32 cellular contexts compared by ENCODE assay signal in genomic region chr2:147173798-147174197, GRCh38.
A peak's percentile ranks its signal among the peaks of the same experiment; 100 is the strongest.
DNase-seq lines count a peak whose midpoint lies in the region; ATAC-seq, FAIRE-seq and TF ChIP-seq lines count a peak whose summit lies in the region.
"Had no signal": no experiment of that assay in that cellular context is flagged by ENCODE, and none has a peak within 500 bp of the region (broad histone marks: within the 10 kb centered on the region; RNA-seq: fewer than 3 reads in every experiment).

No MANE protein-coding gene starts in this region.

- H3K9me3 Mint-ChIP-seq in Caco-2 (ENCODE audit: unreplicated experiment), result peaks cover 1% of the 10 kb centered on the region
- H3K9me3 Mint-ChIP-seq in stimulated activated naive CD8-positive, alpha-beta T cell treated with anti-CD3 and anti-CD28 coated beads, Interleukin-15, amount 100 ng/mL, for 72 hours, result peaks cover 0 to 7% of the 10 kb centered on the region in 2 donors
- H3K9me3 Mint-ChIP-seq: activated naive CD8-positive, alpha-beta T cell treated with anti-CD3 and anti-CD28 coated beads, Interleukin-2, amount 10 ng/mL, durations not matched to agents 7 days and 5 days; effector memory CD8-positive, alpha-beta T cell had no signal

- H3K27ac Mint-ChIP-seq in Caco-2 (ENCODE audit: unreplicated experiment), result peak overlapping the region; percentile 31
- no peak overlapping the region for H3K27ac Mint-ChIP-seq in stimulated activated naive CD8-positive, alpha-beta T cell treated with anti-CD3 and anti-CD28 coated beads, Interleukin-15, amount 100 ng/mL, for 72 hours
- H3K27ac Mint-ChIP-seq: activated CD8-positive, alpha-beta T cell treated with anti-CD3 and anti-CD28 coated beads, Interleukin-2, amount 10 ng/mL, durations not matched to agents 7 days and 5 days; activated naive CD8-positive, alpha-beta T cell treated with anti-CD3 and anti-CD28 coated beads, Interleukin-2, amount 10 ng/mL, durations not matched to agents 7 days and 5 days; CD4-positive, alpha-beta memory T cell; effector memory CD8-positive, alpha-beta T cell; natural killer cell had no signal

- H3K4me1 ChIP-seq in Caco-2 (peaks cover 23% of the 10 kb centered on the region), KMS-11 (ENCODE audit: low read depth, poor library complexity, severe bottlenecking) (peaks cover 15% of the 10 kb centered on the region), kidney (ENCODE audit: control insufficient read depth in 1 of 2, insufficient read depth in 1 of 2, low read depth in 1 of 2, low read length in 2 of 2) (no peaks in the 10 kb centered on the region)
- H3K4me1 ChIP-seq in effector memory CD4-positive, alpha-beta T cell (ENCODE audit: control insufficient read depth, insufficient read depth, low read length, poor library complexity, severe bottlenecking), result no peaks in the 10 kb centered on the region
- H3K4me1 ChIP-seq: ascending aorta, heart left ventricle, testis had no signal

- no peak for FAIRE-seq in kidney (lab: Jason Lieb, UNC)
- FAIRE-seq: K562, TTC549, urothelium cell line had no signal

- no peaks in the 10 kb centered on the region for H3K27me3 Mint-ChIP-seq in Caco-2 (ENCODE audit: insufficient read depth, unreplicated experiment)
- H3K27me3 Mint-ChIP-seq in stimulated activated naive CD8-positive, alpha-beta T cell treated with anti-CD3 and anti-CD28 coated beads, Interleukin-15, amount 100 ng/mL, for 72 hours, result no peaks in the 10 kb centered on the region
- H3K27me3 Mint-ChIP-seq: CD4-positive, alpha-beta memory T cell; effector memory CD8-positive, alpha-beta T cell had no signal

- no TSS peak for BruUV-seq in Caco-2 (replicated peaks; lab: Mats Ljungman, UMichigan)

- intact Hi-C loops in Caco-2 (cut with micrococcal nuclease; ENCODE audit: unreplicated experiment) (loop anchor here (1.0 to 10.0 kb wide), 3 partner anchors 91 to 741 kb away; no protein-coding TSS in a partner anchor), kidney (cut with DNase I) (no loop called here)

- no peaks in the 10 kb centered on the region for H3K36me3 ChIP-seq in Caco-2 (ENCODE audit: control insufficient read depth, insufficient read depth, low read length)
- H3K36me3 ChIP-seq in KMS-11 (ENCODE audit: insufficient read depth), result no peaks in the 10 kb centered on the region
- no peaks in the 10 kb centered on the region for H3K36me3 ChIP-seq in kidney (ENCODE audit: control insufficient read depth in 1 of 2, insufficient read depth in 2 of 2, low read length in 2 of 2)
- H3K36me3 ChIP-seq in effector memory CD4-positive, alpha-beta T cell (ENCODE audit: control insufficient read depth, insufficient read depth, low read length), result no peaks in the 10 kb centered on the region
- H3K36me3 ChIP-seq: ascending aorta, cardiac muscle cell, heart left ventricle, MG63 had no signal

- H3K4me2 ChIP-seq in KMS-11, result 0 out of 2 replicates have a peak overlapping the region, but pooled peaks have one; percentile 13

- H3K9ac ChIP-seq in KMS-11, result no peak overlapping the region
- no peak overlapping the region for H3K9ac ChIP-seq in kidney (ENCODE audit: low read length in 2 of 2)

- H3K9me3 ChIP-seq in Caco-2 (peaks cover 5% of the 10 kb centered on the region; the same call in 1 of the 2 replicates), kidney (ENCODE audit: control insufficient read depth in 1 of 2, low read length in 2 of 2) (peaks cover 0 to 6% of the 10 kb centered on the region in 2 donors)
- no peaks in the 10 kb centered on the region for H3K9me3 ChIP-seq in effector memory CD4-positive, alpha-beta T cell (ENCODE audit: control insufficient read depth, low read length)
- H3K9me3 ChIP-seq: ascending aorta, testis had no signal

- H3K27me3 ChIP-seq in Caco-2 (replicated peaks; ENCODE audit: control insufficient read depth, insufficient read depth, low read length), result no peaks in the 10 kb centered on the region
- H3K27me3 ChIP-seq in KMS-11 (ENCODE audit: insufficient read depth, low read depth), result no peaks in the 10 kb centered on the region
- H3K27me3 ChIP-seq in effector memory CD4-positive, alpha-beta T cell (replicated peaks; ENCODE audit: control insufficient read depth, insufficient read depth, low read length, poor library complexity, severe bottlenecking), result no peaks in the 10 kb centered on the region
- H3K27me3 ChIP-seq: ascending aorta, cardiac muscle cell, heart left ventricle, MG63, testis had no signal

- H3K36me3 Mint-ChIP-seq in Caco-2 (ENCODE audit: insufficient read depth, unreplicated experiment), result no peaks in the 10 kb centered on the region
- H3K36me3 Mint-ChIP-seq: activated naive CD8-positive, alpha-beta T cell treated with anti-CD3 and anti-CD28 coated beads, Interleukin-2, amount 10 ng/mL, durations not matched to agents 7 days and 5 days; CD4-positive, alpha-beta memory T cell; natural killer cell had no signal

- H3K4me3 ChIP-seq in Caco-2 (ENCODE audit: low read depth, low read length), result no peak overlapping the region
- H3K4me3 ChIP-seq in KMS-11 (IDR thresholded peaks at IDR 0.05; ENCODE audit: insufficient read depth, low read depth, low read length), result no peak overlapping the region
- H3K4me3 ChIP-seq in kidney (ENCODE audit: low read length in 2 of 2), result no peak overlapping the region
- H3K4me3 ChIP-seq in effector memory CD4-positive, alpha-beta T cell (ENCODE audit: insufficient read depth, low read depth, low read length, poor library complexity, severe bottlenecking), result no peak overlapping the region
- H3K4me3 ChIP-seq: ascending aorta, cardiac muscle cell, coronary artery, heart left ventricle, K562, lung, MG63, testis had no signal

- POLR2A ChIA-PET in Caco-2 (lab: Charles Lee) (no interaction called here), GM10248 (lab: Yijun Ruan, JAX) (no interaction called here)

- H3K27ac ChIP-seq in KMS-11 (no peak overlapping the region), kidney (ENCODE audit: low read depth in 2 of 2, low read length in 2 of 2) (no peak overlapping the region)
- no peak overlapping the region for H3K27ac ChIP-seq in effector memory CD4-positive, alpha-beta T cell (ENCODE audit: insufficient read depth, low read length, poor library complexity, severe bottlenecking)
- H3K27ac ChIP-seq: ascending aorta, cardiac muscle cell, coronary artery, heart left ventricle, RWPE1, testis had no signal

- H2AFZ ChIP-seq in KMS-11 (ENCODE audit: low read depth), result no peak overlapping the region

- H3K79me2 ChIP-seq in KMS-11 (ENCODE audit: insufficient read depth, low read depth), result no peaks in the 10 kb centered on the region

- no peak for DNase-seq in Caco-2
- DNase-seq in GM10248 (ENCODE audit: extremely low spot score), result no peak
- DNase-seq in kidney, result no peak
- no peak for DNase-seq in effector memory CD4-positive, alpha-beta T cell
- no peak for DNase-seq in stimulated activated naive CD8-positive, alpha-beta T cell treated with anti-CD3 and anti-CD28 coated beads, Interleukin-15, amount 100 ng/mL, for 72 hours
- DNase-seq: activated CD4-positive, CD25-positive, alpha-beta regulatory T cell treated with anti-CD3 and anti-CD28 coated beads, Interleukin-2, amount 50 U/mL, for 72 hours; activated CD8-positive, alpha-beta T cell treated with anti-CD3 and anti-CD28 coated beads, Interleukin-2, amount 10 ng/mL, durations not matched to agents 7 days and 5 days; activated effector memory CD4-positive, alpha-beta T cell treated with Interleukin-2 at 50 U/mL for 16 hours; activated naive CD8-positive, alpha-beta T cell treated with anti-CD3 and anti-CD28 coated beads, Interleukin-2, amount 10 ng/mL, durations not matched to agents 7 days and 5 days; activated T-cell treated with anti-CD3 and anti-CD28 coated beads for 4 hours; CD4-positive, alpha-beta memory T cell; effector memory CD8-positive, alpha-beta T cell; heart left ventricle; MG63; natural killer cell; NCI-H2081; NCI-H748 treated with DMSO at 0.1 percent for 48 hours; occipital lobe; stimulated activated naive CD4-positive, alpha-beta T cell treated with Interleukin-2 at 50 U/mL for 16 hours; T-helper 1 cell; testis had no signal

- no peak for TF ChIP-seq CTCF in Caco-2 (IDR thresholded peaks at IDR 0.05; ENCODE audit: insufficient read depth in 1 of 2, low read depth in 1 of 2, low read length in 1 of 2, severe bottlenecking in 1 of 2, unreplicated experiment in 1 of 2)
- TF ChIP-seq CTCF in KMS-11 (conservative IDR thresholded peaks at IDR 0.05; ENCODE audit: low read depth, low read length), result no peak
- TF ChIP-seq CTCF in GM10248 (IDR thresholded peaks at IDR 0.05; ENCODE audit: control extremely low read depth, extremely low read depth, low read depth, missing control alignments), result no peak
- no peak for TF ChIP-seq CTCF in kidney (IDR thresholded peaks at IDR 0.05; ENCODE audit: borderline replicate concordance, extremely low read depth, insufficient read depth)

- ATAC-seq in GM19025 (IDR thresholded peaks at IDR 0.05; ENCODE audit: low read depth, unreplicated experiment) (peak; percentile 44), HG02798 (IDR thresholded peaks at IDR 0.05; ENCODE audit: poor library complexity, unreplicated experiment) (peak; percentile 53)
- ATAC-seq in stimulated activated naive CD8-positive, alpha-beta T cell treated with anti-CD3 and anti-CD28 coated beads, Interleukin-15, amount 100 ng/mL, for 72 hours, result no peak
- ATAC-seq: activated CD8-positive, alpha-beta T cell treated with anti-CD3 and anti-CD28 coated beads, Interleukin-2, amount 10 ng/mL, durations not matched to agents 7 days and 5 days; effector memory CD8-positive, alpha-beta T cell; heart left ventricle; K562; natural killer cell had no signal

- H3K4me1 Mint-ChIP-seq in Caco-2 (ENCODE audit: low read depth, unreplicated experiment), result peaks cover 14% of the 10 kb centered on the region
- H3K4me1 Mint-ChIP-seq in stimulated activated naive CD8-positive, alpha-beta T cell treated with anti-CD3 and anti-CD28 coated beads, Interleukin-15, amount 100 ng/mL, for 72 hours, result no peaks in the 10 kb centered on the region
- H3K4me1 Mint-ChIP-seq: activated naive CD8-positive, alpha-beta T cell treated with anti-CD3 and anti-CD28 coated beads, Interleukin-2, amount 10 ng/mL, durations not matched to agents 7 days and 5 days; natural killer cell had no signal

- H3K4me3 Mint-ChIP-seq in Caco-2 (ENCODE audit: unreplicated experiment), result no peak overlapping the region
- no peak overlapping the region for H3K4me3 Mint-ChIP-seq in stimulated activated naive CD8-positive, alpha-beta T cell treated with anti-CD3 and anti-CD28 coated beads, Interleukin-15, amount 100 ng/mL, for 72 hours
- H3K4me3 Mint-ChIP-seq: activated CD8-positive, alpha-beta T cell treated with anti-CD3 and anti-CD28 coated beads, Interleukin-2, amount 10 ng/mL, durations not matched to agents 7 days and 5 days; activated naive CD8-positive, alpha-beta T cell treated with anti-CD3 and anti-CD28 coated beads, Interleukin-2, amount 10 ng/mL, durations not matched to agents 7 days and 5 days; CD4-positive, alpha-beta memory T cell; effector memory CD8-positive, alpha-beta T cell; natural killer cell had no signal

- no peaks in the 10 kb centered on the region for H4K20me1 ChIP-seq in KMS-11 (ENCODE audit: insufficient read depth)

- CTCF ChIA-PET in Caco-2 (lab: Charles Lee) (interaction anchor here (0.8 kb wide), 1 partner anchor 91 kb away, joined by 3 read pairs; no protein-coding TSS in a partner anchor), GM10248 (lab: Yijun Ruan, JAX) (no interaction called here)
